8 cellular contexts compared by ENCODE assay signal in genomic region chr11:100855466-100856067, GRCh38.
DNase-seq lines count a peak whose midpoint lies in the region; ATAC-seq and TF ChIP-seq lines count a peak whose summit lies in the region.

No MANE protein-coding gene starts in this region.

- no peak overlapping the region for H3K14ac ChIP-seq in H9 (ENCODE audit: insufficient read depth, low read length)

- H3T11ph ChIP-seq in H9 (ENCODE audit: low read length) = no peak overlapping the region

- intact Hi-C loops in CD14-positive monocyte (cut with micrococcal nuclease) (no loop called here), lower lobe of right lung (cut with DNase I) (loop anchor here (10.0 kb wide), 1 partner anchor 281 kb away; no protein-coding TSS in a partner anchor)

- WGBS in H9 (ENCODE audit: extremely low coverage, insufficient read length, low lambda C conversion rate) = no CpG with 5 or more reads among the region's 1 CpG

- H3K27ac Mint-ChIP-seq in CD14-positive monocyte (no peak overlapping the region), H9 (no peak overlapping the region), brain (no peak overlapping the region)

- 0 out of 2 replicates have a peak, but pooled peaks cover 2% of the 10 kb centered on the region for H3K79me2 ChIP-seq in H9 (ENCODE audit: insufficient read depth, low read length)

- H2BK12ac ChIP-seq in H9 (ENCODE audit: insufficient read length, low read depth, low read length) = no peak overlapping the region

- H3K4me1 Mint-ChIP-seq in CD14-positive monocyte = no peaks in the 10 kb centered on the region
- peaks cover 46 to 54% of the 10 kb centered on the region in 2 experiments for H3K4me1 Mint-ChIP-seq in H9
- H3K4me1 Mint-ChIP-seq in brain = peaks cover 24% of the 10 kb centered on the region

- H3K4ac ChIP-seq in H9 (ENCODE audit: low read depth, low read length) = no peak overlapping the region

- H2AFZ ChIP-seq in H9 (ENCODE audit: low read length) = no peak overlapping the region

- H3K4me3 Mint-ChIP-seq in CD14-positive monocyte (no peak overlapping the region), H9 (no peak overlapping the region), brain (no peak overlapping the region)

- DNase-seq in CD14-positive monocyte (ENCODE audit: low spot score) (no peak), H9 (no peak), NCI-H446 treated with DMSO at 0.1 percent for 48 hours (lab: John Stamatoyannopoulos, UW) (peak; percentile 69), lower lobe of right lung (no peak)
- DNase-seq in effector CD4-positive, alpha-beta T cell = no peak
- DNase-seq in activated CD4-positive, alpha-beta T cell treated with anti-CD3 and anti-CD28 coated beads, Interleukin-2, amount 50 U/mL, for 48 hours = no peak

- no peak overlapping the region for H2BK15ac ChIP-seq in H9 (ENCODE audit: low read depth, low read length)

- H3K27me3 Mint-ChIP-seq in CD14-positive monocyte (ENCODE audit: low read depth in 3 of 3) (peaks cover 0 to 2% (median 1%) of the 10 kb centered on the region in 3 donors), H9 (ENCODE audit: low read depth) (no peaks in the 10 kb centered on the region), brain (peaks cover 4% of the 10 kb centered on the region)

- H4K5ac ChIP-seq in H9 (ENCODE audit: insufficient read length, low read depth, low read length) = no peak overlapping the region

- no peaks in the 10 kb centered on the region for H3K23me2 ChIP-seq in H9 (ENCODE audit: insufficient read length, low read depth, low read length, poor library complexity, severe bottlenecking)

- H3K23ac ChIP-seq in H9 (ENCODE audit: insufficient read length, low read depth, low read length) = no peak overlapping the region

- H3K36me3 ChIP-seq in lower lobe of right lung = no peaks in the 10 kb centered on the region

- H3K4me3 ChIP-seq in lower lobe of right lung = no peak overlapping the region

- no peak overlapping the region for H3K56ac ChIP-seq in H9 (ENCODE audit: insufficient read length, low read depth, low read length)

- no peaks in the 10 kb centered on the region for H3K9me3 Mint-ChIP-seq in CD14-positive monocyte
- H3K9me3 Mint-ChIP-seq in H9 = no peaks in the 10 kb centered on the region
- H3K9me3 Mint-ChIP-seq in brain = no peaks in the 10 kb centered on the region

- H4K20me1 ChIP-seq in H9 (ENCODE audit: control insufficient read depth, insufficient read depth, insufficient read length) = no peaks in the 10 kb centered on the region

- no peaks in the 10 kb centered on the region for H3K79me1 ChIP-seq in H9 (ENCODE audit: insufficient read depth, low read depth, low read length, poor library complexity, severe bottlenecking)

- H3K4me1 ChIP-seq in H9 (ENCODE audit: insufficient read depth, low read length) (no peaks in the 10 kb centered on the region; the same call in 1 of the 2 replicates), lower lobe of right lung (no peaks in the 10 kb centered on the region)

- H3K18ac ChIP-seq in H9 (ENCODE audit: insufficient read length, low read depth, low read length) = no peak overlapping the region

- no peaks in the 10 kb centered on the region for H3K36me3 Mint-ChIP-seq in CD14-positive monocyte
- H3K36me3 Mint-ChIP-seq in H9 (ENCODE audit: insufficient read depth in 1 of 3, low read depth in 3 of 3) = no peaks in the 10 kb centered on the region
- no peaks in the 10 kb centered on the region for H3K36me3 Mint-ChIP-seq in brain

- no peak overlapping the region for H2BK120ac ChIP-seq in H9 (ENCODE audit: low read depth, low read length, poor library complexity, severe bottlenecking)

- no peak overlapping the region for H4K91ac ChIP-seq in H9 (ENCODE audit: insufficient read length, low read depth, low read length)

- ATAC-seq in lower lobe of right lung = no peak
- no peak for ATAC-seq in GM19452 (IDR thresholded peaks at IDR 0.05; ENCODE audit: unreplicated experiment)

- TF ChIP-seq CTCF in CD14-positive monocyte (IDR thresholded peaks at IDR 0.05) (peak; percentile 20), H9 (conservative IDR thresholded peaks at IDR 0.05) (peak; percentile 81), brain (conservative IDR thresholded peaks at IDR 0.05) (peak; percentile 78 to 81), lower lobe of right lung (IDR thresholded peaks at IDR 0.05) (peak; percentile 58)

- no peak overlapping the region for H3K4me2 ChIP-seq in H9 (ENCODE audit: insufficient read depth, insufficient read length, low read length)

- H3K27ac ChIP-seq in H9 (ENCODE audit: insufficient read length, low read depth, low read length) (no peak overlapping the region), lower lobe of right lung (no peak overlapping the region)

- H2AK5ac ChIP-seq in H9 (ENCODE audit: insufficient read length, low read length) = no peak overlapping the region

- H4K8ac ChIP-seq in H9 (replicated peaks; ENCODE audit: insufficient read length, low read depth, low read length) = no peak overlapping the region

- no peak overlapping the region for H2BK5ac ChIP-seq in H9 (ENCODE audit: insufficient read length, low read length)

- H2BK20ac ChIP-seq in H9 (ENCODE audit: low read depth, low read length, poor library complexity, severe bottlenecking) = no peak overlapping the region

- H3K27me3 ChIP-seq in H9 (ENCODE audit: insufficient read depth, low read length) (no peaks in the 10 kb centered on the region), lower lobe of right lung (ENCODE audit: low read depth) (no peaks in the 10 kb centered on the region)

- H3K9ac ChIP-seq in H9 (ENCODE audit: extremely low read depth, insufficient read length, low read length) = no peak overlapping the region

- H3K9me3 ChIP-seq in H9 (ENCODE audit: control insufficient read depth, low read depth, low read length) = no peaks in the 10 kb centered on the region
- no peaks in the 10 kb centered on the region for H3K9me3 ChIP-seq in lower lobe of right lung

Comparison
In these comparisons a context has a peak if more than half of its experiments do, and no peak if none do; other contexts are left out.
1. CTCF ChIP-seq: peak in every context shown above with its lines; median percentile 81 in H9; 80 in brain; 58 in lower lobe of right lung; 20 in CD14-positive monocyte.